ENCODE assay signal across 19 cellular contexts in the genomic region with DNA sequence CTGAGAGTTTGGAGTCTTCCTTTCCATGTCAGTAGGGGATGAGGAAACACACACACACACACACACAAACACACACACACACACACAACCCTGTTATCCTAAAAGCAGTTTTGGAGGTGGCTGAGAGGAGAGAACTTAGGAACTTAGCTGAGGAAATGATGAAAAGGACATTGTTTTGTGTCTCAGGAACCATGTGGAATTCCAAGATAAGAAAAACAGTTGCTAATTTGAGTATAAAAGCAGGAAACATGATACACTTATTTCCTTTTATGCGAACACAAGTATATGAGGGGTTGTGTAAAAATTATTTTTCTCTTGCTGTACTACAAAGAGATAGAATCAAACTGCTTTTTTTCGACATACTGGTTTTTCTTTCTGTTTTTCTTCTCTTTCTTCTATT. TPM values are rescaled to one million over a fixed set of nuclear protein-coding genes. Genes with fewer than 3 reads are reported as not detected.
DNase-seq lines count a peak whose midpoint lies in the region; ATAC-seq and TF ChIP-seq lines count a peak whose summit lies in the region.
"Had no signal": no experiment of that assay in that cellular context is flagged by ENCODE, and none has a peak within 500 bp of the region (broad histone marks: within the 10 kb centered on the region; RNA-seq: fewer than 3 reads in every experiment).

A gene with protein sequence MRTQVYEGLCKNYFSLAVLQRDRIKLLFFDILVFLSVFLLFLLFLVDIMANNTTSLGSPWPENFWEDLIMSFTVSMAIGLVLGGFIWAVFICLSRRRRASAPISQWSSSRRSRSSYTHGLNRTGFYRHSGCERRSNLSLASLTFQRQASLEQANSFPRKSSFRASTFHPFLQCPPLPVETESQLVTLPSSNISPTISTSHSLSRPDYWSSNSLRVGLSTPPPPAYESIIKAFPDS (plus strand): TSS at position 264 of the 400 bp plus-strand sequence. CDS start 6 bp downstream, at position 270.

- no peak for DNase-seq in RWPE2 (ENCODE audit: low spot score)
- DNase-seq in endothelial cell (ENCODE audit: low spot score), result peak; percentile 49
- DNase-seq in right lobe of liver, result no peak
- DNase-seq in suprapubic skin (ENCODE audit: low spot score in 2 of 2), result no peak
- DNase-seq in T1000 (lab: John Stamatoyannopoulos, UW), result no peak
- DNase-seq in SIG-M5 treated with dmso at 0.1 percent for 504 hours (lab: John Stamatoyannopoulos, UW; ENCODE audit: unreplicated experiment), result no peak
- DNase-seq in posterior cingulate gyrus, result no peak
- DNase-seq: activated CD8-positive, alpha-beta memory T cell treated with anti-CD3 and anti-CD28 coated beads, Interleukin-2, amount 50 U/mL, for 48 hours; head of caudate nucleus; midbrain; NCI-H2171; stimulated activated CD4-positive, alpha-beta T cell treated with anti-CD3 and anti-CD28 coated beads, Interleukin-4, amount 100 ng/mL, for 24 hours had no signal

- no peak for TF ChIP-seq CTCF in RWPE2 (IDR thresholded peaks at IDR 0.05; ENCODE audit: poor library complexity, severe bottlenecking)
- TF ChIP-seq CTCF in endothelial cell (IDR thresholded peaks at IDR 0.05; ENCODE audit: unreplicated experiment), result no peak
- no peak for TF ChIP-seq CTCF in right lobe of liver (IDR thresholded peaks at IDR 0.05)
- TF ChIP-seq CTCF in suprapubic skin (IDR thresholded peaks at IDR 0.05), result no peak

- ATAC-seq in RWPE2 (ENCODE audit: low read depth), result no peak
- ATAC-seq in right lobe of liver, result peak; percentile 60 to 79 (median 75)
- ATAC-seq in HG02970 (IDR thresholded peaks at IDR 0.05; ENCODE audit: low FRiP score, unreplicated experiment), result no peak
- ATAC-seq: activated CD4-positive, CD25-positive, alpha-beta regulatory T cell treated with anti-CD3 and anti-CD28 coated beads, Interleukin-2, amount 50 U/mL, for 24 hours; stimulated activated memory B cell treated with anti-CD40 and anti-IgM and Interleukin-4, amounts not matched to agents 10 μg/mL and 1 μg/mL and 100 μg/mL, for 72 hours had no signal

- peaks cover 47% of the 10 kb centered on the region for H3K4me1 Mint-ChIP-seq in endothelial cell (ENCODE audit: unreplicated experiment)
- H3K4me1 Mint-ChIP-seq: stimulated activated memory B cell treated with anti-CD40 and anti-IgM and Interleukin-4, amounts not matched to agents 10 μg/mL and 1 μg/mL and 100 μg/mL, for 72 hours had no signal

- peaks cover 14% of the 10 kb centered on the region for H3K36me3 Mint-ChIP-seq in endothelial cell (ENCODE audit: low read depth, unreplicated experiment)
- H3K36me3 Mint-ChIP-seq: stimulated activated memory B cell treated with anti-CD40 and anti-IgM and Interleukin-4, amounts not matched to agents 10 μg/mL and 1 μg/mL and 100 μg/mL, for 72 hours had no signal

- H3K27me3 ChIP-seq in RWPE2 (ENCODE audit: insufficient read depth, poor library complexity, severe bottlenecking) (no peaks in the 10 kb centered on the region), right lobe of liver (no peaks in the 10 kb centered on the region), suprapubic skin (peaks cover 3% of the 10 kb centered on the region)

- H3K9me3 Mint-ChIP-seq in endothelial cell (ENCODE audit: unreplicated experiment), result no peaks in the 10 kb centered on the region
- H3K9me3 Mint-ChIP-seq: dendritic cell treated with granulocyte-macrophage colony-stimulating factor and Interleukin-4, amounts not matched to agents 40 ng/mL and 50 ng/mL, for 4 days had no signal

- peak within 1 kb of the TSS; percentile 99 for H3K4me3 Mint-ChIP-seq in endothelial cell (ENCODE audit: unreplicated experiment)
- H3K4me3 Mint-ChIP-seq: dendritic cell treated with granulocyte-macrophage colony-stimulating factor and Interleukin-4, amounts not matched to agents 40 ng/mL and 50 ng/mL, for 4 days; stimulated activated memory B cell treated with anti-CD40 and anti-IgM and Interleukin-4, amounts not matched to agents 10 μg/mL and 1 μg/mL and 100 μg/mL, for 72 hours had no signal

- no peak within 1 kb of the TSS for H3K4me3 ChIP-seq in RWPE2 (ENCODE audit: severe bottlenecking)
- H3K4me3 ChIP-seq in right lobe of liver, result peak within 1 kb of the TSS in 1 of 3 donors; percentile 11
- peak within 1 kb of the TSS; percentile 11 for H3K4me3 ChIP-seq in suprapubic skin
- H3K4me3 ChIP-seq: HAP-1 had no signal

- TF ChIP-seq EP300 in suprapubic skin (IDR thresholded peaks at IDR 0.05), result no peak

- peak within 1 kb of the TSS; percentile 74 for H3K27ac ChIP-seq in RWPE2 (ENCODE audit: poor library complexity, severe bottlenecking)
- peak within 1 kb of the TSS; percentile 30 to 45 (median 39) for H3K27ac ChIP-seq in right lobe of liver
- H3K27ac ChIP-seq in suprapubic skin, result no peak within 1 kb of the TSS
- H3K27ac ChIP-seq: C4-2B had no signal

- 36% methylated on average over 2 of the region's 2 CpGs for WGBS in right lobe of liver (ENCODE audit: insufficient coverage, low coverage, low lambda C conversion rate, missing lambda C conversion rate)
- WGBS in suprapubic skin, result 69% methylated on average over 2 of the region's 2 CpGs

- H3K9me3 ChIP-seq in RWPE2 (ENCODE audit: severe bottlenecking) (no peaks in the 10 kb centered on the region), right lobe of liver (no peaks in the 10 kb centered on the region), suprapubic skin (no peaks in the 10 kb centered on the region)
- H3K9me3 ChIP-seq: HAP-1 had no signal

- H3K36me3 ChIP-seq in RWPE2 (ENCODE audit: low read depth), result no peaks in the 10 kb centered on the region
- H3K36me3 ChIP-seq in right lobe of liver, result no peaks in the 10 kb centered on the region
- H3K36me3 ChIP-seq in suprapubic skin, result no peaks in the 10 kb centered on the region
- H3K36me3 ChIP-seq: HAP-1 had no signal

- H3K27me3 Mint-ChIP-seq in endothelial cell (ENCODE audit: unreplicated experiment), result peaks cover 11% of the 10 kb centered on the region
- H3K27me3 Mint-ChIP-seq: progenitor cell of endocrine pancreas had no signal

- peaks cover 26% of the 10 kb centered on the region for H3K4me1 ChIP-seq in RWPE2 (ENCODE audit: insufficient read depth, poor library complexity, severe bottlenecking)
- no peaks in the 10 kb centered on the region for H3K4me1 ChIP-seq in right lobe of liver
- H3K4me1 ChIP-seq in suprapubic skin, result no peaks in the 10 kb centered on the region
- H3K4me1 ChIP-seq: HAP-1 had no signal

- intact Hi-C loops in right lobe of liver (cut with DNase I), result no loop called here
- intact Hi-C loops in posterior cingulate gyrus (cut with DNase I), result no loop called here

- H3K27ac Mint-ChIP-seq in endothelial cell (ENCODE audit: unreplicated experiment), result peak within 1 kb of the TSS; percentile 100
- H3K27ac Mint-ChIP-seq: dendritic cell treated with granulocyte-macrophage colony-stimulating factor and Interleukin-4, amounts not matched to agents 40 ng/mL and 50 ng/mL, for 4 days; progenitor cell of endocrine pancreas; stimulated activated memory B cell treated with anti-CD40 and anti-IgM and Interleukin-4, amounts not matched to agents 10 μg/mL and 1 μg/mL and 100 μg/mL, for 72 hours had no signal

- TF ChIP-seq POLR2A in right lobe of liver (IDR thresholded peaks at IDR 0.05), result peak; percentile 24
- no peak for TF ChIP-seq POLR2A in suprapubic skin (IDR thresholded peaks at IDR 0.05)

RNA-seq across cellular contexts. Expression of the gene that starts here (rescaled TPM):
- 178 TPM for total RNA-seq in endothelial cell (ENCODE audit: unreplicated experiment)
- total RNA-seq in right lobe of liver, result 1 to 10 TPM; 2.3 to 6.6 (median 4.7) TPM
- total RNA-seq in suprapubic skin, result 1 to 10 TPM; 2.0 to 5.8 (median 3.4) TPM
- total RNA-seq: progenitor cell of endocrine pancreas had no signal

Comparison
In these comparisons a context has a peak if more than half of its experiments do, and no peak if none do; other contexts are left out.
1. RNA of the gene that starts here (total RNA-seq): 178 TPM in endothelial cell (single experiment); 2.3 to 6.6 TPM in right lobe of liver and 2.0 to 5.8 TPM in suprapubic skin; every median in the first group is over 10 times any median in the second.
2. ATAC-seq: peak in right lobe of liver (4 of 4); none in RWPE2 (single experiment) and HG02970 (single experiment).